In the genomic region with DNA sequence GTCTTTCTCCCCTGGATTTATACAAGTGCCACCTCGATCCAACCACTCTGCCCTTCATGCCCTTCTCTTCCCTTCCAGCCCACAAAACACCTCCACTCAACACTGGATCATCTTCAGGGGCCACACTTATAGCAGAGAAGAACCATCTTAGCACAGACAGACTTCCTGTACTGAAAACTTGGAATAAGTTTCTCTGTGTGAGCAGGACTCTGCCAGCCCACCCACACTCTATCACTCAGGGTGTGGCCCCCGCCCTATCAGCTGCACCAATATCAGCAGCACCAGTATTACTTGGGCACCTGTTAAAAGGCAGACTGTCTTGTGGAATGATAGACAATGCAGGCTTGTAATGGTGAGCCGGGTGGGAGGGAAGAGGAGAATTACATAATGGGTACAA, we compare ENCODE assay signal across 21 cellular contexts.
A peak's percentile ranks its signal among the peaks of the same experiment; 100 is the strongest.
DNase-seq lines count a peak whose midpoint lies in the region; ATAC-seq lines count a peak whose summit lies in the region.
"Had no signal": no experiment of that assay in that cellular context is flagged by ENCODE, and none has a peak within 500 bp of the region (broad histone marks: within the 10 kb centered on the region; RNA-seq: fewer than 3 reads in every experiment).

No MANE protein-coding gene starts in this region.

- intact Hi-C loops in naive thymus-derived CD4-positive, alpha-beta T cell (cut with micrococcal nuclease), result loop anchor here (1.0 to 10.0 kb wide), 4 partner anchors 15 to 1267 kb away; no protein-coding TSS in a partner anchor

- CTCF ChIA-PET in CD8-positive, alpha-beta memory T cell (lab: Charles Lee), result interaction anchor here (0.9 to 4.7 kb wide), 8 partner anchors 11 to 111 kb away, joined by 3 to 47 read pairs (median 3); no protein-coding TSS in a partner anchor
- CTCF ChIA-PET in naive thymus-derived CD4-positive, alpha-beta T cell (lab: Charles Lee), result interaction anchor here (0.6 to 4.6 kb wide), 8 partner anchors 19 to 1420 kb away, joined by 3 to 34 read pairs (median 4); a partner anchor contains a TSS

- no peaks in the 10 kb centered on the region for H3K36me3 ChIP-seq in CD4-positive, CD25-positive, alpha-beta regulatory T cell (ENCODE audit: control insufficient read depth, insufficient read depth, low read length)
- no peaks in the 10 kb centered on the region for H3K36me3 ChIP-seq in CD8-positive, alpha-beta memory T cell (ENCODE audit: insufficient read depth, low read length)
- peaks cover 0 to 4% (median 0%) of the 10 kb centered on the region in 3 experiments for H3K36me3 ChIP-seq in naive thymus-derived CD4-positive, alpha-beta T cell (ENCODE audit: control insufficient read depth in 2 of 3, insufficient read depth in 3 of 3, low read length in 3 of 3)
- H3K36me3 ChIP-seq: suprapubic skin had no signal

- H3K27ac ChIP-seq in CD4-positive, CD25-positive, alpha-beta regulatory T cell (ENCODE audit: insufficient read depth, low read length, poor library complexity, severe bottlenecking), result peak overlapping the region; percentile 48
- H3K27ac ChIP-seq in CD8-positive, alpha-beta memory T cell (ENCODE audit: low read depth, low read length), result peak overlapping the region; percentile 8
- peak overlapping the region; percentile 66 for H3K27ac ChIP-seq in naive thymus-derived CD4-positive, alpha-beta T cell (ENCODE audit: low read depth, low read length)
- H3K27ac ChIP-seq: HL-60, suprapubic skin had no signal

- H3K27me3 Mint-ChIP-seq in CD4-positive, CD25-positive, alpha-beta regulatory T cell, result peaks cover 5% of the 10 kb centered on the region
- H3K27me3 Mint-ChIP-seq in CD8-positive, alpha-beta memory T cell, result peaks cover 0 to 1% of the 10 kb centered on the region in 2 donors
- H3K27me3 Mint-ChIP-seq in activated T-helper 17 cell treated with anti-CD3 and anti-CD28 coated beads, Interleukin-2, amount 50 U/mL, for 72 hours, result no peaks in the 10 kb centered on the region
- H3K27me3 Mint-ChIP-seq in naive thymus-derived CD4-positive, alpha-beta T cell, result no peaks in the 10 kb centered on the region
- H3K27me3 Mint-ChIP-seq: activated B cell treated with CpG ODN at 0.5 μM for 24 hours, naive B cell had no signal

- H3K4me1 Mint-ChIP-seq in CD4-positive, CD25-positive, alpha-beta regulatory T cell, result peaks cover 29 to 90% (median 53%) of the 10 kb centered on the region in 4 donors
- H3K4me1 Mint-ChIP-seq in CD8-positive, alpha-beta memory T cell, result peaks cover 87 to 100% (median 96%) of the 10 kb centered on the region in 3 donors
- peaks cover 64% of the 10 kb centered on the region for H3K4me1 Mint-ChIP-seq in activated T-helper 17 cell treated with anti-CD3 and anti-CD28 coated beads, Interleukin-2, amount 50 U/mL, for 72 hours
- peaks cover 65 to 99% (median 93%) of the 10 kb centered on the region in 7 donors for H3K4me1 Mint-ChIP-seq in naive thymus-derived CD4-positive, alpha-beta T cell

- H3K4me1 ChIP-seq in CD4-positive, CD25-positive, alpha-beta regulatory T cell (ENCODE audit: control insufficient read depth, insufficient read depth, low read length, poor library complexity, severe bottlenecking), result peaks cover 51% of the 10 kb centered on the region
- H3K4me1 ChIP-seq in CD8-positive, alpha-beta memory T cell (ENCODE audit: insufficient read depth, low read length), result peaks cover 96% of the 10 kb centered on the region
- peaks cover 82 to 93% of the 10 kb centered on the region in 2 donors for H3K4me1 ChIP-seq in naive thymus-derived CD4-positive, alpha-beta T cell (ENCODE audit: control insufficient read depth in 2 of 2, insufficient read depth in 2 of 2, low read length in 2 of 2)
- H3K4me1 ChIP-seq: suprapubic skin had no signal

- H3K4me3 ChIP-seq in CD4-positive, CD25-positive, alpha-beta regulatory T cell (ENCODE audit: low read depth, low read length), result peak overlapping the region; percentile 75
- peak overlapping the region; percentile 37 for H3K4me3 ChIP-seq in CD8-positive, alpha-beta memory T cell (ENCODE audit: low read length)
- peak overlapping the region; percentile 39 for H3K4me3 ChIP-seq in naive thymus-derived CD4-positive, alpha-beta T cell (ENCODE audit: low read length)
- H3K4me3 ChIP-seq: skin epidermis, suprapubic skin had no signal

- DNase-seq in CD4-positive, CD25-positive, alpha-beta regulatory T cell, result no peak
- DNase-seq in CD8-positive, alpha-beta memory T cell, result peak in 1 of 5 donors; percentile 22
- DNase-seq in naive thymus-derived CD4-positive, alpha-beta T cell, result no peak
- DNase-seq in HT-29 (ENCODE audit: low spot score) (no peak), NCI-H1436 (lab: John Stamatoyannopoulos, UW) (no peak)
- DNase-seq: activated B cell treated with CpG ODN at 0.5 μM for 24 hours; activated CD8-positive, alpha-beta memory T cell treated with anti-CD3 and anti-CD28 coated beads, Interleukin-2, amount 50 U/mL, for 48 hours; AML-193; aorta; H7; naive B cell; NCI-H2081; NCI-H510A treated with DMSO at 0.1 percent for 48 hours; stimulated activated CD4-positive, alpha-beta T cell treated with anti-CD3 and anti-CD28 coated beads, Interleukin-4, amount 100 ng/mL, for 4 hours had no signal

- ATAC-seq in CD4-positive, CD25-positive, alpha-beta regulatory T cell (ENCODE audit: low read depth in 2 of 2), result no peak
- ATAC-seq in activated T-helper 17 cell treated with anti-CD3 and anti-CD28 coated beads, Interleukin-2, amount 50 U/mL, for 72 hours (replicated peaks), result no peak
- no peak for ATAC-seq in naive thymus-derived CD4-positive, alpha-beta T cell
- ATAC-seq in GM19328 (IDR thresholded peaks at IDR 0.05; ENCODE audit: unreplicated experiment), result no peak
- ATAC-seq: Right ventricle myocardium inferior had no signal

- H3K4me3 Mint-ChIP-seq in CD4-positive, CD25-positive, alpha-beta regulatory T cell, result peak overlapping the region; percentile 46 to 79 (median 69)
- peak overlapping the region; percentile 57 to 87 (median 79) for H3K4me3 Mint-ChIP-seq in CD8-positive, alpha-beta memory T cell
- H3K4me3 Mint-ChIP-seq in activated T-helper 17 cell treated with anti-CD3 and anti-CD28 coated beads, Interleukin-2, amount 50 U/mL, for 72 hours, result peak overlapping the region; percentile 79
- peak overlapping the region; percentile 78 to 88 (median 82) for H3K4me3 Mint-ChIP-seq in naive thymus-derived CD4-positive, alpha-beta T cell
- H3K4me3 Mint-ChIP-seq: activated B cell treated with CpG ODN at 0.5 μM for 24 hours had no signal

- POLR2A ChIA-PET in CD8-positive, alpha-beta memory T cell (lab: Charles Lee), result interaction anchor here (0.6 to 2.1 kb wide), 7 partner anchors 10 to 851 kb away, joined by 3 to 31 read pairs (median 3); a partner anchor contains a TSS
- POLR2A ChIA-PET in naive thymus-derived CD4-positive, alpha-beta T cell (lab: Charles Lee), result interaction anchor here (1.0 to 8.7 kb wide), 8 partner anchors 10 to 83 kb away, joined by 3 to 140 read pairs (median 6); a partner anchor contains a TSS

- peaks cover 0 to 3% (median 0%) of the 10 kb centered on the region in 7 donors for H3K9me3 Mint-ChIP-seq in CD4-positive, CD25-positive, alpha-beta regulatory T cell
- no peaks in the 10 kb centered on the region for H3K9me3 Mint-ChIP-seq in CD8-positive, alpha-beta memory T cell
- H3K9me3 Mint-ChIP-seq in activated T-helper 17 cell treated with anti-CD3 and anti-CD28 coated beads, Interleukin-2, amount 50 U/mL, for 72 hours, result no peaks in the 10 kb centered on the region
- H3K9me3 Mint-ChIP-seq in naive thymus-derived CD4-positive, alpha-beta T cell, result peaks cover 0 to 8% (median 0%) of the 10 kb centered on the region in 11 donors
- H3K9me3 Mint-ChIP-seq: activated B cell treated with CpG ODN at 0.5 μM for 24 hours had no signal

- peak overlapping the region; percentile 70 to 95 (median 75) for H3K27ac Mint-ChIP-seq in CD4-positive, CD25-positive, alpha-beta regulatory T cell
- peak overlapping the region; percentile 79 to 96 (median 92) for H3K27ac Mint-ChIP-seq in CD8-positive, alpha-beta memory T cell
- peak overlapping the region; percentile 68 for H3K27ac Mint-ChIP-seq in activated T-helper 17 cell treated with anti-CD3 and anti-CD28 coated beads, Interleukin-2, amount 50 U/mL, for 72 hours
- peak overlapping the region; percentile 85 to 98 (median 93) for H3K27ac Mint-ChIP-seq in naive thymus-derived CD4-positive, alpha-beta T cell
- H3K27ac Mint-ChIP-seq: activated B cell treated with CpG ODN at 0.5 μM for 24 hours, progenitor cell of endocrine pancreas had no signal

- peaks cover 38% of the 10 kb centered on the region for H3K36me3 Mint-ChIP-seq in CD4-positive, CD25-positive, alpha-beta regulatory T cell
- peaks cover 19 to 46% (median 21%) of the 10 kb centered on the region in 3 donors for H3K36me3 Mint-ChIP-seq in CD8-positive, alpha-beta memory T cell
- peaks cover 5% of the 10 kb centered on the region for H3K36me3 Mint-ChIP-seq in activated T-helper 17 cell treated with anti-CD3 and anti-CD28 coated beads, Interleukin-2, amount 50 U/mL, for 72 hours (ENCODE audit: low read depth)
- peaks cover 7 to 43% (median 38%) of the 10 kb centered on the region in 5 donors for H3K36me3 Mint-ChIP-seq in naive thymus-derived CD4-positive, alpha-beta T cell

- H3K9me3 ChIP-seq in CD4-positive, CD25-positive, alpha-beta regulatory T cell (ENCODE audit: control insufficient read depth in 2 of 2, low read length in 2 of 2), result no peaks in the 10 kb centered on the region
- H3K9me3 ChIP-seq in CD8-positive, alpha-beta memory T cell (ENCODE audit: low read length), result no peaks in the 10 kb centered on the region
- no peaks in the 10 kb centered on the region for H3K9me3 ChIP-seq in naive thymus-derived CD4-positive, alpha-beta T cell (ENCODE audit: control insufficient read depth in 2 of 3, low read length in 3 of 3)
- H3K9me3 ChIP-seq: suprapubic skin had no signal

- H3K27me3 ChIP-seq in CD4-positive, CD25-positive, alpha-beta regulatory T cell (ENCODE audit: control insufficient read depth, insufficient read depth, low read length), result no peaks in the 10 kb centered on the region
- no peaks in the 10 kb centered on the region for H3K27me3 ChIP-seq in CD8-positive, alpha-beta memory T cell (ENCODE audit: insufficient read depth, low read length, poor library complexity, severe bottlenecking)
- no peaks in the 10 kb centered on the region for H3K27me3 ChIP-seq in naive thymus-derived CD4-positive, alpha-beta T cell (ENCODE audit: control insufficient read depth in 2 of 2, insufficient read depth in 2 of 2, low read length in 2 of 2)

Comparison
In these comparisons a context has a peak if more than half of its experiments do, and no peak if none do; other contexts are left out.
1. H3K27ac ChIP-seq: peak in every context shown above with its lines; median percentile 66 in naive thymus-derived CD4-positive, alpha-beta T cell; 48 in CD4-positive, CD25-positive, alpha-beta regulatory T cell; 8 in CD8-positive, alpha-beta memory T cell.